1 cellular context compared by ENCODE assay signal in genomic region chr4:140406292-140406691, GRCh38.
TF ChIP-seq lines count a peak whose summit lies in the region.

No MANE protein-coding gene starts in this region.

TF ChIP-seq in GM12878, 131 proteins besides CTCF, POLR2A, EP300 and RAD21:
- TF ChIP-seq IKZF2 (IDR thresholded peaks at IDR 0.05) = no peak
- TF ChIP-seq JUNB (IDR thresholded peaks at IDR 0.05) = peak; percentile 14; the same call in 1 of the 2 replicates
